In the genomic region with DNA sequence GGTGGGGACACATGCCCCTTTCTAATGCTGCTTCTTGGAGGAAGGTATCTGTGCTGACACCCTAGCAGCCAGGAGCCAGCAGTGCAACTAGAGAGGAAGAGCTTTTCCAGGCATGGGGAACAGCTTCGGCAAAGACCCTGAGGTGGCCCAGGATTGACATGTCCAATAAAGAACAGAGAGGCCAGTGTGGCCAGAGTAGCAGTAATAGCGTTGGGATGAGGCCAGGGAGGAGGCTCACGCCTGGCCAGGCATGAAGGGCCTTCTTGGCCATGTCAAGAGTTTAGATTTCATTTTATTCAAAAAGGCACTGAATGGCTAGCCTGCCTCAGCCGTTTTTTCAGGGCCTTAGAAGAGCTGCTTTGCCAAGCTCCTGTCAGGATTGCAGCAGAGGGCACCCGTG, we compare ENCODE assay signal across 8 cellular contexts. TPM values are rescaled to one million over a fixed set of nuclear protein-coding genes. Genes with fewer than 3 reads are reported as not detected.
DNase-seq lines count a peak whose midpoint lies in the region; ATAC-seq and TF ChIP-seq lines count a peak whose summit lies in the region.

No MANE protein-coding gene starts in this region.

- ATAC-seq in GM18867 (IDR thresholded peaks at IDR 0.05; ENCODE audit: unreplicated experiment) = no peak

- TF ChIP-seq CTCF in LNCAP (IDR thresholded peaks at IDR 0.05) (peak; percentile 20; the same call in 1 of the 2 replicates), mesothelial cell of epicardium (IDR thresholded peaks at IDR 0.05; ENCODE audit: unreplicated experiment) (peak; percentile 5)

- H3K27ac ChIP-seq in caudate nucleus (ENCODE audit: low read depth, low read length) (peak overlapping the region; percentile 50), substantia nigra (ENCODE audit: low read depth, low read length, poor library complexity, severe bottlenecking) (peak overlapping the region; percentile 42)

- peak overlapping the region; percentile 44 for H3K27ac Mint-ChIP-seq in mesothelial cell of epicardium
- no peak overlapping the region for H3K27ac Mint-ChIP-seq in activated T-helper 1 cell treated with anti-CD3 and anti-CD28 coated beads, Interleukin-12 subunit alpha, Interleukin-12 subunit beta, Interleukin-2, Interleukin-4 antibody, amounts not matched to agents 30 ng/mL and 10 ng/mL and 1 ng/mL, durations not matched to agents 14 hours and 24 hours and 36 hours

- DNase-seq in caudate nucleus (lab: John Stamatoyannopoulos, UW) (peak in 2 of 61 donors; percentile 19 to 47), mesothelial cell of epicardium (ENCODE audit: low spot score in 2 of 2, unreplicated experiment in 2 of 2) (no peak), substantia nigra (lab: John Stamatoyannopoulos, UW) (peak in 1 of 49 donors; percentile 41), DMS114 treated with DMSO at 0.1 percent for 48 hours (lab: John Stamatoyannopoulos, UW; ENCODE audit: unreplicated experiment) (no peak), hepatic stellate cell (ENCODE audit: low spot score) (no peak)
- DNase-seq in activated T-helper 1 cell treated with anti-CD3 and anti-CD28 coated beads, Interleukin-12 subunit alpha, Interleukin-12 subunit beta, Interleukin-2, Interleukin-4 antibody, amounts not matched to agents 30 ng/mL and 10 ng/mL and 1 ng/mL, durations not matched to agents 14 hours and 24 hours and 36 hours (ENCODE audit: low spot score) = no peak

- no peaks in the 10 kb centered on the region for H3K9me3 Mint-ChIP-seq in mesothelial cell of epicardium
- no peaks in the 10 kb centered on the region for H3K9me3 Mint-ChIP-seq in activated T-helper 1 cell treated with anti-CD3 and anti-CD28 coated beads, Interleukin-12 subunit alpha, Interleukin-12 subunit beta, Interleukin-2, Interleukin-4 antibody, amounts not matched to agents 30 ng/mL and 10 ng/mL and 1 ng/mL, durations not matched to agents 14 hours and 24 hours and 36 hours

- H3K4me1 Mint-ChIP-seq in mesothelial cell of epicardium = peaks cover 14% of the 10 kb centered on the region
- peaks cover 4% of the 10 kb centered on the region for H3K4me1 Mint-ChIP-seq in activated T-helper 1 cell treated with anti-CD3 and anti-CD28 coated beads, Interleukin-12 subunit alpha, Interleukin-12 subunit beta, Interleukin-2, Interleukin-4 antibody, amounts not matched to agents 30 ng/mL and 10 ng/mL and 1 ng/mL, durations not matched to agents 14 hours and 24 hours and 36 hours (ENCODE audit: low read depth)

- no peaks in the 10 kb centered on the region for H3K27me3 Mint-ChIP-seq in mesothelial cell of epicardium (ENCODE audit: low read depth)
- H3K27me3 Mint-ChIP-seq in activated T-helper 1 cell treated with anti-CD3 and anti-CD28 coated beads, Interleukin-12 subunit alpha, Interleukin-12 subunit beta, Interleukin-2, Interleukin-4 antibody, amounts not matched to agents 30 ng/mL and 10 ng/mL and 1 ng/mL, durations not matched to agents 14 hours and 24 hours and 36 hours (ENCODE audit: insufficient read depth) = no peaks in the 10 kb centered on the region

- H3K36me3 Mint-ChIP-seq in mesothelial cell of epicardium = no peaks in the 10 kb centered on the region
- H3K36me3 Mint-ChIP-seq in activated T-helper 1 cell treated with anti-CD3 and anti-CD28 coated beads, Interleukin-12 subunit alpha, Interleukin-12 subunit beta, Interleukin-2, Interleukin-4 antibody, amounts not matched to agents 30 ng/mL and 10 ng/mL and 1 ng/mL, durations not matched to agents 14 hours and 24 hours and 36 hours (ENCODE audit: low read depth) = no peaks in the 10 kb centered on the region

- intact Hi-C loops in activated T-helper 1 cell treated with anti-CD3 and anti-CD28 coated beads, Interleukin-12 subunit alpha, Interleukin-12 subunit beta, Interleukin-2, Interleukin-4 antibody, amounts not matched to agents 30 ng/mL and 10 ng/mL and 1 ng/mL, durations not matched to agents 14 hours and 24 hours and 36 hours (cut with micrococcal nuclease) = loop anchor here (1.0 kb wide), 1 partner anchor 69 kb away; no protein-coding TSS in a partner anchor

- H3K4me3 Mint-ChIP-seq in mesothelial cell of epicardium = no peak overlapping the region
- no peak overlapping the region for H3K4me3 Mint-ChIP-seq in activated T-helper 1 cell treated with anti-CD3 and anti-CD28 coated beads, Interleukin-12 subunit alpha, Interleukin-12 subunit beta, Interleukin-2, Interleukin-4 antibody, amounts not matched to agents 30 ng/mL and 10 ng/mL and 1 ng/mL, durations not matched to agents 14 hours and 24 hours and 36 hours

RNA-seq across cellular contexts. Expression of a gene that starts 16.3 kb away (rescaled TPM):
- 16.1 to 18.0 TPM (median 16.6 TPM) in 3 replicates for total RNA-seq in mesothelial cell of epicardium
- 1.2 and 1.3 TPM in 2 replicates for total RNA-seq in activated T-helper 1 cell treated with anti-CD3 and anti-CD28 coated beads, Interleukin-12 subunit alpha, Interleukin-12 subunit beta, Interleukin-2, Interleukin-4 antibody, amounts not matched to agents 30 ng/mL and 10 ng/mL and 1 ng/mL, durations not matched to agents 14 hours and 24 hours and 36 hours

RNA-seq across cellular contexts. Expression of a gene that starts 17.3 kb away (rescaled TPM):
- total RNA-seq in mesothelial cell of epicardium = 1.2 to 1.9 TPM (median 1.7 TPM) in 3 replicates
- total RNA-seq in activated T-helper 1 cell treated with anti-CD3 and anti-CD28 coated beads, Interleukin-12 subunit alpha, Interleukin-12 subunit beta, Interleukin-2, Interleukin-4 antibody, amounts not matched to agents 30 ng/mL and 10 ng/mL and 1 ng/mL, durations not matched to agents 14 hours and 24 hours and 36 hours = not detected in 2 replicates

RNA-seq across cellular contexts. Expression of a gene that starts 25.0 kb away (rescaled TPM):
- 4.9 to 5.0 TPM (median 4.9 TPM) in 3 replicates for total RNA-seq in mesothelial cell of epicardium
- 1.9 and 2.6 TPM in 2 replicates for total RNA-seq in activated T-helper 1 cell treated with anti-CD3 and anti-CD28 coated beads, Interleukin-12 subunit alpha, Interleukin-12 subunit beta, Interleukin-2, Interleukin-4 antibody, amounts not matched to agents 30 ng/mL and 10 ng/mL and 1 ng/mL, durations not matched to agents 14 hours and 24 hours and 36 hours

RNA-seq across cellular contexts. Expression of a gene that starts 45.6 kb away (rescaled TPM):
- 31.7 to 33.3 TPM (median 32.6 TPM) in 3 replicates for total RNA-seq in mesothelial cell of epicardium
- total RNA-seq in activated T-helper 1 cell treated with anti-CD3 and anti-CD28 coated beads, Interleukin-12 subunit alpha, Interleukin-12 subunit beta, Interleukin-2, Interleukin-4 antibody, amounts not matched to agents 30 ng/mL and 10 ng/mL and 1 ng/mL, durations not matched to agents 14 hours and 24 hours and 36 hours = 77.3 and 77.4 TPM in 2 replicates

RNA-seq across cellular contexts. Expression of a gene that starts 46.5 kb away (rescaled TPM):
- 257 to 268 TPM (median 262 TPM) in 3 replicates for total RNA-seq in mesothelial cell of epicardium
- total RNA-seq in activated T-helper 1 cell treated with anti-CD3 and anti-CD28 coated beads, Interleukin-12 subunit alpha, Interleukin-12 subunit beta, Interleukin-2, Interleukin-4 antibody, amounts not matched to agents 30 ng/mL and 10 ng/mL and 1 ng/mL, durations not matched to agents 14 hours and 24 hours and 36 hours = 311 and 317 TPM in 2 replicates
